Comparison of ENCODE assay signal across 19 cellular contexts in genomic region chr14:31969841-31970240, GRCh38.
A peak's percentile ranks its signal among the peaks of the same experiment; 100 is the strongest.
DNase-seq lines count a peak whose midpoint lies in the region; ATAC-seq and TF ChIP-seq lines count a peak whose summit lies in the region.
"Had no signal": no experiment of that assay in that cellular context is flagged by ENCODE, and none has a peak within 500 bp of the region (broad histone marks: within the 10 kb centered on the region; RNA-seq: fewer than 3 reads in every experiment).

No MANE protein-coding gene starts in this region.

- no peak overlapping the region for H3K9ac ChIP-seq in mammary epithelial cell (ENCODE audit: insufficient read depth, low read length)

- peak overlapping the region; percentile 83 to 97 for H3K27ac ChIP-seq in breast epithelium
- H3K27ac ChIP-seq in mammary epithelial cell (ENCODE audit: insufficient read depth, low read depth, low read length), result no peak overlapping the region
- H3K27ac ChIP-seq: PC-9, RWPE1 had no signal

- no peak overlapping the region for H3K4me3 Mint-ChIP-seq in nephron
- H3K4me3 Mint-ChIP-seq: CD4-positive, alpha-beta T cell had no signal

- peaks cover 8 to 9% of the 10 kb centered on the region in 2 donors for H3K9me3 ChIP-seq in breast epithelium
- no peaks in the 10 kb centered on the region for H3K9me3 ChIP-seq in mammary epithelial cell (replicated peaks; ENCODE audit: insufficient read depth, low read length)
- H3K9me3 ChIP-seq: BE2C had no signal

- WGBS in mammary epithelial cell (ENCODE audit: low coverage, missing lambda C conversion rate), result 39% methylated on average over 2 of the region's 2 CpGs

- no peaks in the 10 kb centered on the region for H3K36me3 ChIP-seq in breast epithelium
- no peaks in the 10 kb centered on the region for H3K36me3 ChIP-seq in mammary epithelial cell (ENCODE audit: insufficient read depth, low read length)
- H3K36me3 ChIP-seq: BE2C had no signal

- no peak for TF ChIP-seq CTCF in breast epithelium (IDR thresholded peaks at IDR 0.05)
- TF ChIP-seq CTCF in mammary epithelial cell (conservative IDR thresholded peaks at IDR 0.05 in 1 of 2, IDR thresholded peaks at IDR 0.05 in 1 of 2; ENCODE audit: extremely low read depth in 1 of 2, insufficient read depth in 1 of 2, low read depth in 1 of 2, low read length in 2 of 2), result no peak
- TF ChIP-seq CTCF in fibroblast of villous mesenchyme (IDR thresholded peaks at IDR 0.05; ENCODE audit: insufficient read depth, low read depth, low read length), result no peak
- TF ChIP-seq CTCF in nephron (IDR thresholded peaks at IDR 0.05; ENCODE audit: unreplicated experiment in 3 of 3), result no peak

- in situ Hi-C loops in mammary epithelial cell (cut with MboI; ENCODE audit: low sequenced_read_pairs in 2 of 2) (no loop called here), KBM-7 (cut with MboI; ENCODE audit: low pct_unique_long_range_greater_than_20kb, low sequenced_read_pairs) (no loop called here)

- ATAC-seq in HG03442 (IDR thresholded peaks at IDR 0.05; ENCODE audit: unreplicated experiment), result no peak
- ATAC-seq: HCT116 had no signal

- DNase-seq in breast epithelium (ENCODE audit: low spot score in 2 of 2), result no peak
- DNase-seq in mammary epithelial cell, result no peak
- DNase-seq in fibroblast of villous mesenchyme (ENCODE audit: low read depth), result peak; percentile 59
- no peak for DNase-seq in activated T-cell treated with anti-CD3 and anti-CD28 coated beads, Interleukin-2, amount 50 U/mL, for 48 hours
- no peak for DNase-seq in KBM-7
- DNase-seq: BE2C; Caco-2; CD4-positive, alpha-beta T cell; GF-D8; GOT3; NCI-H187 treated with DMSO at 0.1 percent for 48 hours; NCI-H345; NCI-H526; PC-9; SIG-M5 had no signal

- H2AFZ ChIP-seq in mammary epithelial cell (ENCODE audit: low read depth, low read length), result no peak overlapping the region
- H2AFZ ChIP-seq: PC-9 had no signal

- no peak overlapping the region for H3K4me3 ChIP-seq in breast epithelium
- no peak overlapping the region for H3K4me3 ChIP-seq in mammary epithelial cell (replicated peaks in 1 of 3; ENCODE audit: insufficient read depth in 1 of 3, low read depth in 2 of 3, low read length in 3 of 3)
- no peak overlapping the region for H3K4me3 ChIP-seq in fibroblast of villous mesenchyme (ENCODE audit: low read depth, low read length)
- H3K4me3 ChIP-seq: PC-9 had no signal

- H3K4me1 Mint-ChIP-seq in nephron, result peaks cover 48% of the 10 kb centered on the region

- TF ChIP-seq POLR2A in breast epithelium (IDR thresholded peaks at IDR 0.05), result no peak

- H3K27me3 ChIP-seq in breast epithelium (no peaks in the 10 kb centered on the region), mammary epithelial cell (ENCODE audit: insufficient read depth, low read length) (no peaks in the 10 kb centered on the region)
- H3K27me3 ChIP-seq: BE2C had no signal

- dilution Hi-C loops in mammary epithelial cell (cut with HindIII; ENCODE audit: low sequenced_read_pairs), result loop anchor here (5.0 kb wide), 1 partner anchor 62 kb away; no protein-coding TSS in a partner anchor

- BruUV-seq in mammary epithelial cell (replicated peaks; lab: Mats Ljungman, UMichigan), result no TSS peak

- intact Hi-C loops in breast epithelium (cut with DNase I; ENCODE audit: low total_unique reads) (no loop called here), mammary epithelial cell (cut with micrococcal nuclease) (no loop called here)

- peaks cover 25 to 27% of the 10 kb centered on the region in 2 donors for H3K4me1 ChIP-seq in breast epithelium
- H3K4me1 ChIP-seq in mammary epithelial cell (ENCODE audit: insufficient read depth, low read length), result peaks cover 32% of the 10 kb centered on the region

- H3K27ac Mint-ChIP-seq in nephron, result peak overlapping the region; percentile 88 to 92 (median 89)
- H3K27ac Mint-ChIP-seq: CD4-positive, alpha-beta T cell had no signal

- CTCF ChIA-PET in mammary epithelial cell (lab: Charles Lee; ENCODE audit: low non-redundant PET), result no interaction called here

- peaks cover 4% of the 10 kb centered on the region for H3K36me3 Mint-ChIP-seq in nephron (ENCODE audit: low read depth)

- no peaks in the 10 kb centered on the region for H3K27me3 Mint-ChIP-seq in nephron (ENCODE audit: low read depth)
- H3K27me3 Mint-ChIP-seq: CD4-positive, alpha-beta T cell had no signal

- no peaks in the 10 kb centered on the region for H3K79me2 ChIP-seq in mammary epithelial cell (ENCODE audit: insufficient read depth, low read length)

- H4K20me1 ChIP-seq in mammary epithelial cell (ENCODE audit: insufficient read depth, low read length), result no peaks in the 10 kb centered on the region

- H3K9me3 Mint-ChIP-seq in nephron, result peaks cover 23% of the 10 kb centered on the region

- H3K4me2 ChIP-seq in mammary epithelial cell (ENCODE audit: insufficient read depth, low read depth, low read length), result no peak overlapping the region
- H3K4me2 ChIP-seq: PC-9 had no signal
